ENCODE assay signal across 20 cellular contexts in genomic region chr1:57752847-57753246, GRCh38.
"Had no signal": no experiment of that assay in that cellular context is flagged by ENCODE, and none has a peak within 500 bp of the region (broad histone marks: within the 10 kb centered on the region; RNA-seq: fewer than 3 reads in every experiment).

No MANE protein-coding gene starts in this region.

- H3K4me1 Mint-ChIP-seq: naive B cell had no signal

- H3K9me3 Mint-ChIP-seq: mesothelial cell of epicardium had no signal

- H3K4me1 ChIP-seq: esophagus muscularis mucosa, foreskin keratinocyte, heart right ventricle, left ventricle myocardium inferior, lower lobe of right lung had no signal

- H3K4me3 Mint-ChIP-seq: mesothelial cell of epicardium, naive B cell had no signal

- DNase-seq: dermis blood vessel endothelial cell; dorsolateral prefrontal cortex; effector CD4-positive, alpha-beta T cell; effector memory CD4-positive, alpha-beta T cell; glutamatergic neuron; head of caudate nucleus; heart right ventricle; hippocampal formation; left cardiac atrium; left ventricle myocardium inferior; lower lobe of right lung; mesenchymal stem cell; mucosa of descending colon; naive B cell had no signal

- H3K9me3 ChIP-seq: esophagus muscularis mucosa, heart right ventricle, left ventricle myocardium inferior, lower lobe of right lung, mucosa of descending colon had no signal

- H3K27ac Mint-ChIP-seq: mesothelial cell of epicardium, naive B cell had no signal

- H3K27me3 ChIP-seq: esophagus muscularis mucosa, foreskin keratinocyte, heart right ventricle had no signal

- H3K36me3 ChIP-seq: esophagus muscularis mucosa, heart right ventricle, left ventricle myocardium inferior, lower lobe of right lung had no signal

- H3K27ac ChIP-seq: coronary artery, dorsolateral prefrontal cortex, epithelial cell of prostate, esophagus muscularis mucosa, foreskin keratinocyte, heart right ventricle, left ventricle myocardium inferior, lower lobe of right lung had no signal

- ATAC-seq: foreskin keratinocyte, heart right ventricle, left cardiac atrium, left lobe of liver, lower lobe of right lung, mucosa of descending colon had no signal

- H3K36me3 Mint-ChIP-seq: mesothelial cell of epicardium, naive B cell had no signal

- H3K4me3 ChIP-seq: coronary artery, dorsolateral prefrontal cortex, esophagus muscularis mucosa, heart right ventricle, left ventricle myocardium inferior, lower lobe of right lung, mucosa of descending colon had no signal
